8 cellular contexts compared by ENCODE assay signal in the genomic region with DNA sequence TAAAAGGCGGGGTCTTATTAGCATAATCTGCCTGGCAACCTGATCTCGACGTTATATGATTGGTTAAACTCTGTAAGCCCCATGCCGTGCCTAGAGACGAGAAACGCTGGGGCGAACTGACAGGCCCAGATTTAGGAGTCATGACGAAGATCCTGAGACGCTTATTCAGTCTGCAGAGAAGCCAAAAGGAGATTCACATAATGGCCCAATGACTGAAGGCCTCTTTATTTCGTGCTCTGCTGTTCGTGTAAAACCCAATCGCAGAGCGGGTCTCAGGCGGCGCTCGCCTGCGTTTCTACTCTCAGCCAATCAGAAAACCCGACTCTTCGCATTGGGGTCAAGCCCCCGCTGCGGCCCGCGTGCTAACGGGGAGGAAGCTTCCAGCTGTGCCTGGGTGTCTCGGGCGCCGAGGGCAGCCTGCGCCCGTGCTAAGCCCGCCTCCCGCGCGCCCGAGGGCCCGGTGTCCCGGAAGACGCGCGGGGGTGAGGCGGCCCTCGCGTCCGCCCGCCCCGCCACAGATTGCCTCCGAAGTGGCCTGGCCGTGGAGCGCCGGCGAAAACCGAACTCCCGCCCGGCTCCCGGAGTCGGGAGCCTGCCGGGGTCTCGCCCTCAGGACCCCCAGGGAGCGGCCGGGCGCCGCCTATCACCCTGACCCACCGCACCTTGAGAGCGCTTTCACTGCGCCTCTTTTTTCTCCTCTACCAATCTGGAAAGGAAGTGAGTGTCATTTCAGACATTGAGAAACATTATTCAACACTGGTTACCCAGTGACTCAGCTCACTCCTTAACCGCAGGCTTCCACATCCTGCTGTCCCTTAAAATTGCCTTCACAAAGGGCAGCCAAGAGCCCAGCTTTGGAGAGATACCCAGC. TPM values are rescaled to one million over a fixed set of nuclear protein-coding genes. Genes with fewer than 3 reads are reported as not detected.
DNase-seq lines count a peak whose midpoint lies in the region; ATAC-seq and TF ChIP-seq lines count a peak whose summit lies in the region.

No MANE protein-coding gene starts in this region.

- peak overlapping the region; percentile 93 for H3K9ac ChIP-seq in DND-41 (ENCODE audit: low read depth, low read length)

- ATAC-seq in DND-41 (ENCODE audit: insufficient read depth, low read depth) (peak; percentile 79), GM21825 (IDR thresholded peaks at IDR 0.05; ENCODE audit: unreplicated experiment) (peak; percentile 76)

- H3K27me3 ChIP-seq in DND-41 (ENCODE audit: insufficient read depth, low read length, poor library complexity) (no peaks in the 10 kb centered on the region), Peyer's patch (no peaks in the 10 kb centered on the region), esophagus squamous epithelium (no peaks in the 10 kb centered on the region), muscle layer of duodenum (ENCODE audit: low read depth, low read length) (no peaks in the 10 kb centered on the region)

- 0 to 2% methylated on average over 9 to 25 of the region's 65 CpGs for WGBS in esophagus squamous epithelium, 2 donors

- intact Hi-C loops in esophagus squamous epithelium (cut with DNase I) = loop anchor here (5.0 kb wide), 1 partner anchor 64 kb away; the partner anchor contains the start of gene APLP2

- no peaks in the 10 kb centered on the region; the same call in 1 of the 2 replicates for H3K36me3 ChIP-seq in DND-41 (ENCODE audit: insufficient read depth, low read length)
- H3K36me3 ChIP-seq in KOPT-K1 (ENCODE audit: insufficient read depth, low read length) = no peaks in the 10 kb centered on the region
- no peaks in the 10 kb centered on the region for H3K36me3 ChIP-seq in Peyer's patch
- no peaks in the 10 kb centered on the region for H3K36me3 ChIP-seq in esophagus squamous epithelium
- H3K36me3 ChIP-seq in muscle layer of duodenum (ENCODE audit: control insufficient read depth in 1 of 2, insufficient read depth in 2 of 2, low read length in 2 of 2) = peaks cover 0 to 10% of the 10 kb centered on the region in 2 donors

- H3K4me1 ChIP-seq in DND-41 (ENCODE audit: insufficient read depth, low read length) (peaks cover 25% of the 10 kb centered on the region), Peyer's patch (peaks cover 0 to 26% (median 6%) of the 10 kb centered on the region in 4 donors), esophagus squamous epithelium (peaks cover 12 to 38% (median 17%) of the 10 kb centered on the region in 3 donors), muscle layer of duodenum (ENCODE audit: control insufficient read depth in 1 of 2, insufficient read depth in 2 of 2, low read length in 2 of 2) (peaks cover 0 to 10% of the 10 kb centered on the region in 2 donors)

- peak overlapping the region; percentile 87 for H3K27ac ChIP-seq in DND-41 (ENCODE audit: low read length)
- peak overlapping the region; percentile 91 for H3K27ac ChIP-seq in KOPT-K1 (ENCODE audit: low read depth, low read length, poor library complexity, severe bottlenecking)
- H3K27ac ChIP-seq in Peyer's patch = peak overlapping the region; percentile 96 to 100 (median 99)
- H3K27ac ChIP-seq in esophagus squamous epithelium = peak overlapping the region; percentile 99 to 100 (median 100)
- H3K27ac ChIP-seq in muscle layer of duodenum (ENCODE audit: low read length) = peak overlapping the region; percentile 99

- H4K20me1 ChIP-seq in DND-41 (ENCODE audit: insufficient read depth, low read length) = peaks cover 7% of the 10 kb centered on the region; the same call in 1 of the 2 replicates

- H3K4me2 ChIP-seq in DND-41 (ENCODE audit: insufficient read depth, low read length) = peak overlapping the region; percentile 77

- H3K9me3 ChIP-seq in DND-41 (ENCODE audit: insufficient read depth, low read length, severe bottlenecking) (no peaks in the 10 kb centered on the region), KOPT-K1 (ENCODE audit: insufficient read depth, low read length, poor library complexity, severe bottlenecking) (no peaks in the 10 kb centered on the region), Peyer's patch (no peaks in the 10 kb centered on the region), esophagus squamous epithelium (no peaks in the 10 kb centered on the region), muscle layer of duodenum (ENCODE audit: control insufficient read depth in 1 of 2, low read length in 2 of 2) (no peaks in the 10 kb centered on the region)

- TF ChIP-seq CTCF in DND-41 (IDR thresholded peaks at IDR 0.05; ENCODE audit: borderline replicate concordance, extremely low read depth, low read length, poor library complexity, severe bottlenecking) (no peak), Peyer's patch (IDR thresholded peaks at IDR 0.05) (peak in 1 of 6 experiments; percentile 22), esophagus squamous epithelium (IDR thresholded peaks at IDR 0.05) (no peak)

- peak; percentile 77 for TF ChIP-seq POLR2A in Peyer's patch (IDR thresholded peaks at IDR 0.05)
- peak in 3 of 4 donors; percentile 85 to 90 (median 86) for TF ChIP-seq POLR2A in esophagus squamous epithelium (IDR thresholded peaks at IDR 0.05)

- peak overlapping the region; percentile 74 for H2AFZ ChIP-seq in DND-41 (ENCODE audit: low read depth, low read length)

- H3K79me2 ChIP-seq in DND-41 (ENCODE audit: insufficient read depth, low read length) = peaks cover 43% of the 10 kb centered on the region

- peak overlapping the region; percentile 67 to 72 for H3K4me3 ChIP-seq in DND-41 (ENCODE audit: low read depth in 1 of 2, low read length in 2 of 2)
- H3K4me3 ChIP-seq in Peyer's patch = peak overlapping the region; percentile 81 to 98 (median 90)
- H3K4me3 ChIP-seq in esophagus squamous epithelium = peak overlapping the region; percentile 73 to 94 (median 90)
- peak overlapping the region; percentile 61 to 84 for H3K4me3 ChIP-seq in muscle layer of duodenum (ENCODE audit: low read depth in 1 of 2, low read length in 2 of 2)

- DNase-seq in DND-41 (peak; percentile 94), Peyer's patch (peak; percentile 93 to 97 (median 93)), activated T-helper 1 cell treated with Interleukin-2 at 50 U/mL for 16 hours (ENCODE audit: low read depth) (peak; percentile 82), esophagus squamous epithelium (lab: John Stamatoyannopoulos, UW) (peak; percentile 86)
- DNase-seq in stimulated activated CD8-positive, alpha-beta memory T cell treated with anti-CD3 and anti-CD28 coated beads, Interleukin-7, amount 100 ng/mL, for 24 hours (ENCODE audit: low read depth) = peak; percentile 71

RNA-seq across cellular contexts. Expression of gene PRDM10, which starts 0.4 kb away (rescaled TPM):
- 10 to 100 TPM; 16.5 to 72.6 (median 26.4) TPM for total RNA-seq in Peyer's patch
- total RNA-seq in esophagus squamous epithelium = 10 to 100 TPM in 1 of 4 donors, 1 to 10 TPM in 3; 7.3 to 11.2 (median 7.7) TPM

Comparison
In these comparisons a context has a peak if more than half of its experiments do, and no peak if none do; other contexts are left out.
1. Peak in every context shown above with its lines: DNase-seq, ATAC-seq, H3K4me3 ChIP-seq and H3K27ac ChIP-seq.